26 cellular contexts compared by ENCODE assay signal in genomic region chr7:131265227-131265626, GRCh38.
A peak's percentile ranks its signal among the peaks of the same experiment; 100 is the strongest.
DNase-seq lines count a peak whose midpoint lies in the region; ATAC-seq and TF ChIP-seq lines count a peak whose summit lies in the region.
"Had no signal": no experiment of that assay in that cellular context is flagged by ENCODE, and none has a peak within 500 bp of the region (broad histone marks: within the 10 kb centered on the region; RNA-seq: fewer than 3 reads in every experiment).

No MANE protein-coding gene starts in this region.

- WGBS in testis, 2 donors, result 88 to 93% methylated on average over 4 of the region's 4 CpGs

- ATAC-seq in left lung (peak; percentile 43), GM19035 (IDR thresholded peaks at IDR 0.05; ENCODE audit: unreplicated experiment) (no peak)
- ATAC-seq: activated CD4-positive, alpha-beta T cell treated with anti-CD3 and anti-CD28 coated beads for 36 hours; activated T-helper 17 cell treated with anti-CD3 and anti-CD28 coated beads, Interleukin-2, amount 50 U/mL, for 72 hours; foreskin keratinocyte; left ventricle myocardium superior; natural killer cell; SK-N-SH treated with all-trans-retinoic acid at 6 μM for 48 hours had no signal

- no peaks in the 10 kb centered on the region for H3K9me3 ChIP-seq in left lung
- no peaks in the 10 kb centered on the region for H3K9me3 ChIP-seq in testis
- H3K9me3 ChIP-seq in ascending aorta, result no peaks in the 10 kb centered on the region
- H3K9me3 ChIP-seq: esophagus squamous epithelium, MG63, suprapubic skin had no signal

- H3K36me3 ChIP-seq in left lung (no peaks in the 10 kb centered on the region), testis (ENCODE audit: low read depth, missing control alignments) (no peaks in the 10 kb centered on the region), ascending aorta (no peaks in the 10 kb centered on the region)
- H3K36me3 ChIP-seq: esophagus squamous epithelium, MG63, suprapubic skin had no signal

- H3K4me1 ChIP-seq in left lung (no peaks in the 10 kb centered on the region), testis (no peaks in the 10 kb centered on the region), ascending aorta (no peaks in the 10 kb centered on the region)
- H3K4me1 ChIP-seq: esophagus squamous epithelium, foreskin keratinocyte had no signal

- H3K4me3 ChIP-seq in left lung (no peak overlapping the region), testis (no peak overlapping the region), ascending aorta (no peak overlapping the region)
- H3K4me3 ChIP-seq: esophagus squamous epithelium, MG63, PC-9, skin epidermis, suprapubic skin had no signal

- TF ChIP-seq CTCF in left lung (IDR thresholded peaks at IDR 0.05) (no peak), testis (IDR thresholded peaks at IDR 0.05) (no peak), ascending aorta (IDR thresholded peaks at IDR 0.05) (no peak)

- TF ChIP-seq POLR2A in testis (IDR thresholded peaks at IDR 0.05), result no peak

- intact Hi-C loops in left lung (cut with DNase I) (no loop called here), posterior cingulate gyrus (cut with DNase I) (no loop called here), testis (cut with DNase I; ENCODE audit: low total_unique reads) (no loop called here), ascending aorta (cut with DNase I) (no loop called here)

- H3K27ac ChIP-seq in left lung (no peak overlapping the region), testis (no peak overlapping the region), ascending aorta (no peak overlapping the region)
- H3K27ac ChIP-seq: esophagus squamous epithelium, foreskin keratinocyte, KMS-11, PC-9, skin epidermis, suprapubic skin had no signal

- no peaks in the 10 kb centered on the region for H3K27me3 ChIP-seq in left lung
- no peaks in the 10 kb centered on the region for H3K27me3 ChIP-seq in testis
- no peaks in the 10 kb centered on the region for H3K27me3 ChIP-seq in ascending aorta
- H3K27me3 ChIP-seq: esophagus squamous epithelium, MG63, suprapubic skin had no signal

- DNase-seq in CD1c-positive myeloid dendritic cell (ENCODE audit: extremely low spot score) (peak; percentile 66), NOMO-1 treated with DMSO at 0.1 percent for 48 hours (lab: John Stamatoyannopoulos, UW; ENCODE audit: unreplicated experiment) (peak; percentile 41), left lung (no peak), posterior cingulate gyrus (peak in 6 of 10 donors; percentile 17 to 87 (median 40)), testis (no peak), ascending aorta (ENCODE audit: low spot score in 2 of 2) (no peak)
- DNase-seq: activated CD4-positive, alpha-beta T cell treated with anti-CD3 and anti-CD28 coated beads for 36 hours; activated naive CD4-positive, alpha-beta T cell treated with anti-CD3 and anti-CD28 coated beads, Interleukin-2, amount 10 ng/mL, durations not matched to agents 7 days and 5 days; cerebellar nuclear complex; EL; esophagus squamous epithelium; foreskin keratinocyte; H9; islet precursor cell; left ventricle myocardium superior; MG63; natural killer cell; NCI-H146; PC-9; stimulated activated naive CD4-positive, alpha-beta T cell had no signal

Comparison
In these comparisons a context has a peak if more than half of its experiments do, and no peak if none do; other contexts are left out.
1. DNase-seq: peak in CD1c-positive myeloid dendritic cell (single experiment), NOMO-1 treated with DMSO at 0.1 percent for 48 hours (single experiment) and posterior cingulate gyrus (6 of 10); none in left lung (0 of 2), testis (single experiment) and ascending aorta (0 of 2).